In the genomic region with DNA sequence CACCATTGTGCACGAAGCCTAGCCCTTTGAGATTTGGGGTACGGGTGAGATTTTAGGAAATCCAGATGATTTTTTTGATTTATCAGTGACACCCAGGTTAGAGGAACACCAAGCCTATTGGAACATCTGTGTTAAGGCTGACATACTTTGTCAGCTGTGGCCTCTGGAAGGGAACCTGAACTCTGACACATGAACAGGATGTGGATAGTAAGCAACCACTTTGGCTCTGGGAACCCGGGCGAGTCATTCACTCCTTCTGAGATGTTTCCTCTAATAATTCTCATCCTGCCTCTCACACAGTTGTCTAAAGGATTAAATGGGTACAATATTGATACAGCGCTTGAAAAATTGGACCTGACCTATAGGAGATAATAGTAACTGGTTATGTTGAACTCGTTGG, we compare ENCODE assay signal across 11 cellular contexts.
DNase-seq lines count a peak whose midpoint lies in the region; ATAC-seq and TF ChIP-seq lines count a peak whose summit lies in the region.
"Had no signal": no experiment of that assay in that cellular context is flagged by ENCODE, and none has a peak within 500 bp of the region (broad histone marks: within the 10 kb centered on the region; RNA-seq: fewer than 3 reads in every experiment).

No MANE protein-coding gene starts in this region.

- peak overlapping the region in 5 of 10 donors; percentile 6 to 57 (median 40) for H3K27ac ChIP-seq in heart right ventricle
- no peak overlapping the region for H3K27ac ChIP-seq in right cardiac atrium (ENCODE audit: low read length)
- H3K27ac ChIP-seq in gastroesophageal sphincter, result no peak overlapping the region

- TF ChIP-seq EP300 in gastroesophageal sphincter (IDR thresholded peaks at IDR 0.05), result no peak

- peaks cover 0 to 28% (median 4%) of the 10 kb centered on the region in 9 donors for H3K4me1 ChIP-seq in heart right ventricle
- no peaks in the 10 kb centered on the region for H3K4me1 ChIP-seq in right cardiac atrium (ENCODE audit: control insufficient read depth, insufficient read depth, low read length)
- no peaks in the 10 kb centered on the region for H3K4me1 ChIP-seq in gastroesophageal sphincter

- TF ChIP-seq POLR2A in gastroesophageal sphincter (IDR thresholded peaks at IDR 0.05), result no peak

- no peak overlapping the region for H3K4me3 ChIP-seq in heart right ventricle
- H3K4me3 ChIP-seq in right cardiac atrium (ENCODE audit: low read length), result no peak overlapping the region
- H3K4me3 ChIP-seq in epithelial cell of esophagus (ENCODE audit: low read length), result no peak overlapping the region
- no peak overlapping the region for H3K4me3 ChIP-seq in gastroesophageal sphincter

- TF ChIP-seq CTCF in heart right ventricle (IDR thresholded peaks at IDR 0.05), result no peak
- no peak for TF ChIP-seq CTCF in epithelial cell of esophagus (IDR thresholded peaks at IDR 0.05; ENCODE audit: insufficient read depth, low read depth, low read length, missing control alignments)
- no peak for TF ChIP-seq CTCF in gastroesophageal sphincter (IDR thresholded peaks at IDR 0.05)

- H3K36me3 ChIP-seq in heart right ventricle (no peaks in the 10 kb centered on the region), gastroesophageal sphincter (no peaks in the 10 kb centered on the region)

- peak in 1 of 2 donors; percentile 41 for DNase-seq in heart right ventricle
- DNase-seq in right cardiac atrium, result no peak
- peak; percentile 84 for DNase-seq in RPMI7951 (ENCODE audit: low read depth)
- DNase-seq in epithelial cell of esophagus (ENCODE audit: low read depth), result peak; percentile 54
- peak; percentile 28 for DNase-seq in stimulated activated naive CD8-positive, alpha-beta T cell treated with anti-CD3 and anti-CD28 coated beads, Interleukin-15, Interleukin-2, amounts not matched to agents 100 U/mL and 50 U/mL, for 24 hours
- no peak for DNase-seq in NOMO-1 treated with dmso at 0.1 percent for 144 hours (lab: John Stamatoyannopoulos, UW; ENCODE audit: unreplicated experiment)
- DNase-seq in activated effector memory CD4-positive, alpha-beta T cell treated with anti-CD3 and anti-CD28 coated beads, Interleukin-2, amount 50 U/mL, for 16 hours, result no peak
- DNase-seq: cerebellar nuclear complex, nucleus accumbens had no signal

- H3K27me3 ChIP-seq in heart right ventricle, result no peaks in the 10 kb centered on the region
- no peaks in the 10 kb centered on the region for H3K27me3 ChIP-seq in right cardiac atrium (ENCODE audit: control insufficient read depth, insufficient read depth)
- H3K27me3 ChIP-seq in gastroesophageal sphincter, result no peaks in the 10 kb centered on the region

- intact Hi-C loops in heart right ventricle (cut with DNase I), result loop anchor here in 1 of 10 donors (5.0 kb wide), 1 partner anchor 34 kb away; no protein-coding TSS in a partner anchor
- intact Hi-C loops in right cardiac atrium (cut with DNase I), result loop anchor here in 3 of 4 donors (10.0 kb wide), 3 partner anchors 77 to 267 kb away; no protein-coding TSS in a partner anchor

- peak in 7 of 8 donors; percentile 27 to 71 (median 62) for ATAC-seq in heart right ventricle
- ATAC-seq in right cardiac atrium, result no peak
- ATAC-seq in stimulated activated naive CD8-positive, alpha-beta T cell treated with anti-CD3 and anti-CD28 coated beads, Interleukin-15, Interleukin-2, amounts not matched to agents 100 U/mL and 50 U/mL, for 24 hours, result peak; percentile 82
- ATAC-seq in gastroesophageal sphincter, result no peak
- ATAC-seq: Panc1 had no signal

- WGBS in heart right ventricle, 2 donors, result 63 to 73% methylated on average over 6 of the region's 6 CpGs
- 65% methylated on average over 6 of the region's 6 CpGs for WGBS in right cardiac atrium
- 67 to 76% methylated on average over 5 to 6 of the region's 6 CpGs for WGBS in gastroesophageal sphincter (ENCODE audit: low coverage in 1 of 2), 2 donors

- H3K9me3 ChIP-seq in heart right ventricle (peaks cover 0 to 8% (median 0%) of the 10 kb centered on the region in 11 donors), right cardiac atrium (ENCODE audit: control insufficient read depth, low read length) (no peaks in the 10 kb centered on the region), gastroesophageal sphincter (no peaks in the 10 kb centered on the region)

Comparison
In these comparisons a context has a peak if more than half of its experiments do, and no peak if none do; other contexts are left out.
1. ATAC-seq: peak in heart right ventricle (7 of 8) and stimulated activated naive CD8-positive, alpha-beta T cell treated with anti-CD3 and anti-CD28 coated beads, Interleukin-15, Interleukin-2, amounts not matched to agents 100 U/mL and 50 U/mL, for 24 hours (single experiment); none in right cardiac atrium (0 of 2) and gastroesophageal sphincter (single experiment).
2. DNase-seq: peak in RPMI7951 (single experiment), epithelial cell of esophagus (single experiment) and stimulated activated naive CD8-positive, alpha-beta T cell treated with anti-CD3 and anti-CD28 coated beads, Interleukin-15, Interleukin-2, amounts not matched to agents 100 U/mL and 50 U/mL, for 24 hours (single experiment); none in right cardiac atrium (0 of 3), NOMO-1 treated with dmso at 0.1 percent for 144 hours (single experiment) and activated effector memory CD4-positive, alpha-beta T cell treated with anti-CD3 and anti-CD28 coated beads, Interleukin-2, amount 50 U/mL, for 16 hours (single experiment).